ENCODE assay signal across 1 cellular context in genomic region chr1:185540295-185540694, GRCh38.
TF ChIP-seq lines count a peak whose summit lies in the region.

No MANE protein-coding gene starts in this region.

TF ChIP-seq in H1, 55 proteins besides CTCF, POLR2A, EP300 and RAD21 (continued from another document):
- TF ChIP-seq SIX5 (IDR thresholded peaks at IDR 0.05; ENCODE audit: low read depth, low read length), result no peak
- TF ChIP-seq CHD2 (IDR thresholded peaks at IDR 0.05; ENCODE audit: low read length), result no peak
- TF ChIP-seq, protein P1, sequence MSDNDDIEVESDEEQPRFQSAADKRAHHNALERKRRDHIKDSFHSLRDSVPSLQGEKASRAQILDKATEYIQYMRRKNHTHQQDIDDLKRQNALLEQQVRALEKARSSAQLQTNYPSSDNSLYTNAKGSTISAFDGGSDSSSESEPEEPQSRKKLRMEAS (IDR thresholded peaks at IDR 0.05), result no peak
- no peak for TF ChIP-seq CBX8 (IDR thresholded peaks at IDR 0.05; ENCODE audit: borderline replicate concordance, low read depth, low read length)
- no peak for TF ChIP-seq RFX5 (IDR thresholded peaks at IDR 0.05; ENCODE audit: borderline replicate concordance, low read depth, low read length)
- TF ChIP-seq MAFK (IDR thresholded peaks at IDR 0.05; ENCODE audit: low read depth, low read length), result no peak
- no peak for TF ChIP-seq BACH1 (IDR thresholded peaks at IDR 0.05; ENCODE audit: low read length)
- no peak for TF ChIP-seq NRF1 (IDR thresholded peaks at IDR 0.05; ENCODE audit: low read depth, low read length)
- no peak for TF ChIP-seq RNF2 (IDR thresholded peaks at IDR 0.05; ENCODE audit: borderline replicate concordance, low read depth, low read length, missing control alignments, poor library complexity, severe bottlenecking)
- no peak for TF ChIP-seq E2F6 (IDR thresholded peaks at IDR 0.05)
TF ChIP-seq in H1: peak in this region for 0.
